19 cellular contexts compared by ENCODE assay signal in the genomic region with DNA sequence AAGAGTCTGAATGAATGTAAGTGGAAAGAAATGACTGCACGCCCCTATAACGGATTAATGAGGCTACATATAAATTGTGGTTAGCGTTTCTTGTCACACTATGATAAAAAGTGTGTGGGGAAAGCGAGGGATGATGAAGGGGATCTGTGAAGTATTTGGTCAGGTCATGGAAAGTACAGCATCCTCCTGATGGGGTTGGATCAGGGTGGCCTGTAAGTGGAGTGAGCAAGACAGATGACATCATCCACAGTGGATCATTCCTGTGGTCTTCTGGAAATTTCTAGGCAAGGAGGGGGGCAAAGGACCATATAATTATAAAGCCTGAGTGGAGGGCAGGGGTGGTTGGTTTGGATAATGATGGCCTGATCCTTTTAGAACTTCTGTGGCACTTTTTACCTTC.
A peak's percentile ranks its signal among the peaks of the same experiment; 100 is the strongest.
DNase-seq lines count a peak whose midpoint lies in the region; ATAC-seq and TF ChIP-seq lines count a peak whose summit lies in the region.
"Had no signal": no experiment of that assay in that cellular context is flagged by ENCODE, and none has a peak within 500 bp of the region (broad histone marks: within the 10 kb centered on the region; RNA-seq: fewer than 3 reads in every experiment).

No MANE protein-coding gene starts in this region.

- H3K27me3 ChIP-seq in gastroesophageal sphincter = no peaks in the 10 kb centered on the region
- H3K27me3 ChIP-seq in A673 (replicated peaks; ENCODE audit: insufficient read depth, low read depth, low read length, poor library complexity) = no peaks in the 10 kb centered on the region
- H3K27me3 ChIP-seq: heart right ventricle, sigmoid colon, thyroid gland had no signal

- no peaks in the 10 kb centered on the region for H3K36me3 Mint-ChIP-seq in activated CD4-positive, alpha-beta T cell treated with anti-CD3 and anti-CD28 coated beads, Interleukin-2, amount 10 ng/mL, durations not matched to agents 24 days and 14 days (ENCODE audit: low read depth)
- H3K36me3 Mint-ChIP-seq: CD8-positive, alpha-beta T cell had no signal

- H3K9me3 ChIP-seq in gastroesophageal sphincter (no peaks in the 10 kb centered on the region), A673 (ENCODE audit: low read depth, low read length, poor library complexity, severe bottlenecking) (no peaks in the 10 kb centered on the region)
- H3K9me3 ChIP-seq: heart right ventricle, sigmoid colon, thyroid gland had no signal

- intact Hi-C loops in activated CD4-positive, alpha-beta T cell treated with anti-CD3 and anti-CD28 coated beads, Interleukin-2, amount 10 ng/mL, durations not matched to agents 24 days and 14 days (cut with micrococcal nuclease) = no loop called here
- intact Hi-C loops in A673 (cut with micrococcal nuclease; ENCODE audit: unreplicated experiment) = no loop called here

- BruUV-seq in A673 (replicated peaks; lab: Mats Ljungman, UMichigan) = no TSS peak

- H3K4me3 ChIP-seq in gastroesophageal sphincter (no peak overlapping the region), A673 (ENCODE audit: low read depth, low read length, poor library complexity, severe bottlenecking) (no peak overlapping the region)
- H3K4me3 ChIP-seq: heart right ventricle, sigmoid colon, thyroid gland had no signal

- H3K9me3 Mint-ChIP-seq in activated CD4-positive, alpha-beta T cell treated with anti-CD3 and anti-CD28 coated beads, Interleukin-2, amount 10 ng/mL, durations not matched to agents 24 days and 14 days = no peaks in the 10 kb centered on the region

- H3K4me1 ChIP-seq in gastroesophageal sphincter (peaks cover 0 to 4% (median 0%) of the 10 kb centered on the region in 3 donors), A673 (ENCODE audit: insufficient read depth, low read length, poor library complexity, severe bottlenecking) (no peaks in the 10 kb centered on the region)
- H3K4me1 ChIP-seq: heart right ventricle, sigmoid colon, thyroid gland had no signal

- no peaks in the 10 kb centered on the region for H3K4me1 Mint-ChIP-seq in activated CD4-positive, alpha-beta T cell treated with anti-CD3 and anti-CD28 coated beads, Interleukin-2, amount 10 ng/mL, durations not matched to agents 24 days and 14 days

- ATAC-seq in SK-N-SH treated with all-trans-retinoic acid at 6 μM for 48 hours (0 out of 3 replicates have a peak, but pooled peaks have one; percentile 20), gastroesophageal sphincter (no peak), HG03520 (IDR thresholded peaks at IDR 0.05; ENCODE audit: unreplicated experiment) (no peak), left lobe of liver (no peak)
- ATAC-seq: CD8-positive, alpha-beta T cell; heart right ventricle had no signal

- 31 to 49% methylated on average over 4 of the region's 4 CpGs for WGBS in gastroesophageal sphincter (ENCODE audit: low coverage in 1 of 2), 2 donors

- no peak for TF ChIP-seq EP300 in gastroesophageal sphincter (IDR thresholded peaks at IDR 0.05)

- DNase-seq in activated CD4-positive, alpha-beta T cell treated with anti-CD3 and anti-CD28 coated beads, Interleukin-2, amount 10 ng/mL, durations not matched to agents 24 days and 14 days = peak; percentile 26
- no peak for DNase-seq in activated CD4-positive, alpha-beta T cell treated with anti-CD3 and anti-CD28 coated beads, Interleukin-2, amount 50 U/mL, for 48 hours
- no peak for DNase-seq in stimulated activated CD4-positive, alpha-beta T cell treated with anti-CD3 and anti-CD28 coated beads, Interleukin-15, amount 100 ng/mL, for 24 hours
- DNase-seq in left lobe of liver (ENCODE audit: low spot score) (no peak), A673 (ENCODE audit: low spot score) (no peak)
- DNase-seq: activated CD4-positive, CD25-positive, alpha-beta regulatory T cell treated with anti-CD3 and anti-CD28 coated beads, Interleukin-2, amount 50 U/mL, for 72 hours; activated gamma-delta T cell treated with Interleukin-2 at 50 U/mL for 16 hours; aorta; CD8-positive, alpha-beta T cell; DMS79 treated with DMSO at 0.1 percent for 48 hours; heart right ventricle; nucleus accumbens; sigmoid colon; stimulated activated CD4-positive, alpha-beta T cell treated with anti-CD3 and anti-CD28 coated beads, Interleukin-4, amount 100 ng/mL, for 4 hours; thyroid gland had no signal

- H3K27ac ChIP-seq in gastroesophageal sphincter (peak overlapping the region in 3 of 4 donors; percentile 7 to 31 (median 24)), A673 (ENCODE audit: low read depth, low read length, poor library complexity, severe bottlenecking) (no peak overlapping the region)
- H3K27ac ChIP-seq: 22Rv1, heart right ventricle, sigmoid colon, thyroid gland had no signal

- no peak for TF ChIP-seq POLR2A in gastroesophageal sphincter (IDR thresholded peaks at IDR 0.05)

- H3K27me3 Mint-ChIP-seq in activated CD4-positive, alpha-beta T cell treated with anti-CD3 and anti-CD28 coated beads, Interleukin-2, amount 10 ng/mL, durations not matched to agents 24 days and 14 days = no peaks in the 10 kb centered on the region

- TF ChIP-seq CTCF in gastroesophageal sphincter (IDR thresholded peaks at IDR 0.05) (no peak), A673 (conservative IDR thresholded peaks at IDR 0.05; ENCODE audit: low read depth, low read length) (no peak)

- H3K36me3 ChIP-seq in gastroesophageal sphincter (no peaks in the 10 kb centered on the region), A673 (ENCODE audit: insufficient read depth, low read length, poor library complexity, severe bottlenecking) (no peaks in the 10 kb centered on the region)
- H3K36me3 ChIP-seq: heart right ventricle, sigmoid colon, thyroid gland had no signal

- H3K27ac Mint-ChIP-seq in activated CD4-positive, alpha-beta T cell treated with anti-CD3 and anti-CD28 coated beads, Interleukin-2, amount 10 ng/mL, durations not matched to agents 24 days and 14 days = no peak overlapping the region
- H3K27ac Mint-ChIP-seq: CD8-positive, alpha-beta T cell had no signal

- CTCF ChIA-PET in A673 (lab: Charles Lee) = no interaction called here

- no peak overlapping the region for H3K4me3 Mint-ChIP-seq in activated CD4-positive, alpha-beta T cell treated with anti-CD3 and anti-CD28 coated beads, Interleukin-2, amount 10 ng/mL, durations not matched to agents 24 days and 14 days
- H3K4me3 Mint-ChIP-seq: CD8-positive, alpha-beta T cell had no signal

- POLR2A ChIA-PET in A673 (lab: Charles Lee; ENCODE audit: low non-redundant PET) = no interaction called here

TF ChIP-seq in SK-N-SH treated with all-trans-retinoic acid at 6 μM for 48 hours, 23 proteins besides CTCF, POLR2A, EP300 and RAD21 (continues in another document):
- TF ChIP-seq TCF4 (CRISPR knock-in tag; IDR thresholded peaks at IDR 0.05; ENCODE audit: borderline replicate concordance) (no peak), BACH2 (CRISPR knock-in tag; IDR thresholded peaks at IDR 0.05; ENCODE audit: borderline replicate concordance) (no peak), ZNF70 (CRISPR knock-in tag; IDR thresholded peaks at IDR 0.05) (no peak), ZC3H10 (CRISPR knock-in tag; IDR thresholded peaks at IDR 0.05) (no peak), CSDC2 (CRISPR knock-in tag; IDR thresholded peaks at IDR 0.05) (no peak), ZFP30 (CRISPR knock-in tag; IDR thresholded peaks at IDR 0.05) (no peak), RARB (CRISPR knock-in tag; IDR thresholded peaks at IDR 0.05) (no peak)
- TF ChIP-seq, protein P1, sequence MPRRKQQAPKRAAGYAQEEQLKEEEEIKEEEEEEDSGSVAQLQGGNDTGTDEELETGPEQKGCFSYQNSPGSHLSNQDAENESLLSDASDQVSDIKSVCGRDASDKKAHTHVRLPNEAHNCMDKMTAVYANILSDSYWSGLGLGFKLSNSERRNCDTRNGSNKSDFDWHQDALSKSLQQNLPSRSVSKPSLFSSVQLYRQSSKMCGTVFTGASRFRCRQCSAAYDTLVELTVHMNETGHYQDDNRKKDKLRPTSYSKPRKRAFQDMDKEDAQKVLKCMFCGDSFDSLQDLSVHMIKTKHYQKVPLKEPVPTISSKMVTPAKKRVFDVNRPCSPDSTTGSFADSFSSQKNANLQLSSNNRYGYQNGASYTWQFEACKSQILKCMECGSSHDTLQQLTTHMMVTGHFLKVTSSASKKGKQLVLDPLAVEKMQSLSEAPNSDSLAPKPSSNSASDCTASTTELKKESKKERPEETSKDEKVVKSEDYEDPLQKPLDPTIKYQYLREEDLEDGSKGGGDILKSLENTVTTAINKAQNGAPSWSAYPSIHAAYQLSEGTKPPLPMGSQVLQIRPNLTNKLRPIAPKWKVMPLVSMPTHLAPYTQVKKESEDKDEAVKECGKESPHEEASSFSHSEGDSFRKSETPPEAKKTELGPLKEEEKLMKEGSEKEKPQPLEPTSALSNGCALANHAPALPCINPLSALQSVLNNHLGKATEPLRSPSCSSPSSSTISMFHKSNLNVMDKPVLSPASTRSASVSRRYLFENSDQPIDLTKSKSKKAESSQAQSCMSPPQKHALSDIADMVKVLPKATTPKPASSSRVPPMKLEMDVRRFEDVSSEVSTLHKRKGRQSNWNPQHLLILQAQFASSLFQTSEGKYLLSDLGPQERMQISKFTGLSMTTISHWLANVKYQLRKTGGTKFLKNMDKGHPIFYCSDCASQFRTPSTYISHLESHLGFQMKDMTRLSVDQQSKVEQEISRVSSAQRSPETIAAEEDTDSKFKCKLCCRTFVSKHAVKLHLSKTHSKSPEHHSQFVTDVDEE (CRISPR knock-in tag; IDR thresholded peaks at IDR 0.05) = no peak
- TF ChIP-seq, protein P2, sequence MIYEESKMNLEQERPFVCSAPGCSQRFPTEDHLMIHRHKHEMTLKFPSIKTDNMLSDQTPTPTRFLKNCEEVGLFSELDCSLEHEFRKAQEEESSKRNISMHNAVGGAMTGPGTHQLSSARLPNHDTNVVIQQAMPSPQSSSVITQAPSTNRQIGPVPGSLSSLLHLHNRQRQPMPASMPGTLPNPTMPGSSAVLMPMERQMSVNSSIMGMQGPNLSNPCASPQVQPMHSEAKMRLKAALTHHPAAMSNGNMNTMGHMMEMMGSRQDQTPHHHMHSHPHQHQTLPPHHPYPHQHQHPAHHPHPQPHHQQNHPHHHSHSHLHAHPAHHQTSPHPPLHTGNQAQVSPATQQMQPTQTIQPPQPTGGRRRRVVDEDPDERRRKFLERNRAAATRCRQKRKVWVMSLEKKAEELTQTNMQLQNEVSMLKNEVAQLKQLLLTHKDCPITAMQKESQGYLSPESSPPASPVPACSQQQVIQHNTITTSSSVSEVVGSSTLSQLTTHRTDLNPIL (CRISPR knock-in tag; IDR thresholded peaks at IDR 0.05; ENCODE audit: low read depth) = no peak
